8 cellular contexts compared by ENCODE assay signal in genomic region chr17:731943-732787, GRCh38. TPM values are rescaled to one million over a fixed set of nuclear protein-coding genes. Genes with fewer than 3 reads are reported as not detected.
A peak's percentile ranks its signal among the peaks of the same experiment; 100 is the strongest.
DNase-seq lines count a peak whose midpoint lies in the region; ATAC-seq lines count a peak whose summit lies in the region.

Gene TLCD3A, plus strand, starts transcription at chr17:732596. Its CDS starts 52 bp downstream, at chr17:732648.

- no peaks in the 10 kb centered on the region for H3K27me3 ChIP-seq in neuronal stem cell (ENCODE audit: control insufficient read depth in 3 of 3, insufficient read depth in 3 of 3, low read depth in 1 of 3, low read length in 3 of 3)
- H3K27me3 ChIP-seq in aorta (ENCODE audit: control insufficient read depth in 1 of 2, insufficient read depth in 2 of 2, low read length in 1 of 2), result no peaks in the 10 kb centered on the region

- H2BK5ac ChIP-seq in neuronal stem cell (ENCODE audit: low read length), result no peak within 1 kb of the TSS

- H2BK12ac ChIP-seq in neuronal stem cell (ENCODE audit: low read length), result no peak within 1 kb of the TSS

- peak within 1 kb of the TSS in 1 of 2 donors; percentile 75 for H3K27ac Mint-ChIP-seq in activated naive CD4-positive, alpha-beta T cell treated with anti-CD3 and anti-CD28 coated beads, Interleukin-2, amount 50 U/mL, for 72 hours

- H3K14ac ChIP-seq in neuronal stem cell (ENCODE audit: low read length), result no peak within 1 kb of the TSS

- intact Hi-C loops in aorta (cut with DNase I), result no loop called here

- peak; percentile 36 for DNase-seq in NCI-H345 (lab: John Stamatoyannopoulos, UW)
- no peak for DNase-seq in NCI-H345 treated with DMSO at 0.1 percent for 48 hours (lab: John Stamatoyannopoulos, UW; ENCODE audit: unreplicated experiment)
- peak; percentile 19 for DNase-seq in RPMI8226
- peak in 1 of 2 donors; percentile 66 for DNase-seq in activated naive CD4-positive, alpha-beta T cell treated with anti-CD3 and anti-CD28 coated beads, Interleukin-2, amount 50 U/mL, for 72 hours (ENCODE audit: low spot score in 2 of 2)
- peak; percentile 61 for DNase-seq in germinal center (ENCODE audit: low spot score)
- no peak for DNase-seq in neuronal stem cell (ENCODE audit: low spot score)
- peak; percentile 78 to 91 for DNase-seq in aorta

- peaks cover 12 to 43% of the 10 kb centered on the region in 2 donors for H3K36me3 ChIP-seq in neuronal stem cell (replicated peaks in 1 of 2; ENCODE audit: control insufficient read depth in 2 of 2, insufficient read depth in 2 of 2, low read length in 2 of 2)
- H3K36me3 ChIP-seq in aorta (ENCODE audit: control insufficient read depth in 1 of 2, insufficient read depth in 2 of 2, low read length in 1 of 2), result no peaks in the 10 kb centered on the region

- peak within 1 kb of the TSS; percentile 71 for H2BK15ac ChIP-seq in neuronal stem cell (ENCODE audit: low read length)

- H3K9me3 ChIP-seq in neuronal stem cell (replicated peaks in 1 of 2; ENCODE audit: control insufficient read depth in 2 of 2, insufficient read depth in 1 of 2, low read depth in 1 of 2, low read length in 2 of 2), result no peaks in the 10 kb centered on the region
- no peaks in the 10 kb centered on the region for H3K9me3 ChIP-seq in aorta (ENCODE audit: control insufficient read depth, low read length)

- no peaks in the 10 kb centered on the region for H3K79me1 ChIP-seq in neuronal stem cell (ENCODE audit: low read depth, low read length)

- H3K27ac ChIP-seq in neuronal stem cell (replicated peaks; ENCODE audit: low read length) (peak within 1 kb of the TSS; percentile 68), aorta (ENCODE audit: low read depth in 1 of 2, low read length in 2 of 2) (no peak within 1 kb of the TSS)

- H3K4ac ChIP-seq in neuronal stem cell (ENCODE audit: low read length), result peak within 1 kb of the TSS; percentile 57

- no CpG with 5 or more reads among the region's 121 CpGs for WGBS in neuronal stem cell (ENCODE audit: extremely low coverage in 2 of 2, insufficient read length in 2 of 2, insufficient replicate concordance in 1 of 2), 2 donors
- WGBS in aorta, 2 donors, result 1% methylated on average over 54 to 121 of the region's 121 CpGs

- H3K23ac ChIP-seq in neuronal stem cell (ENCODE audit: low read depth, low read length, poor library complexity), result peak within 1 kb of the TSS; percentile 62

- H3K4me2 ChIP-seq in neuronal stem cell (ENCODE audit: insufficient read depth, low read length, poor library complexity, severe bottlenecking), result peak within 1 kb of the TSS; percentile 86

- peaks cover 0 to 33% of the 10 kb centered on the region in 2 donors for H3K36me3 Mint-ChIP-seq in activated naive CD4-positive, alpha-beta T cell treated with anti-CD3 and anti-CD28 coated beads, Interleukin-2, amount 50 U/mL, for 72 hours

- peak within 1 kb of the TSS; percentile 88 for H3K9ac ChIP-seq in neuronal stem cell (ENCODE audit: low read depth, low read length, poor library complexity)

- H3K9me3 Mint-ChIP-seq in activated naive CD4-positive, alpha-beta T cell treated with anti-CD3 and anti-CD28 coated beads, Interleukin-2, amount 50 U/mL, for 72 hours, result no peaks in the 10 kb centered on the region

- no peak within 1 kb of the TSS for H4K8ac ChIP-seq in neuronal stem cell (ENCODE audit: low read depth, low read length)

- peak within 1 kb of the TSS; percentile 100 for H3K18ac ChIP-seq in neuronal stem cell (ENCODE audit: low read length)

- H4K91ac ChIP-seq in neuronal stem cell (ENCODE audit: low read depth, low read length, poor library complexity), result no peak within 1 kb of the TSS

- H2AFZ ChIP-seq in neuronal stem cell (ENCODE audit: low read length), result peak within 1 kb of the TSS; percentile 95

- H2AK5ac ChIP-seq in neuronal stem cell (ENCODE audit: low read depth, low read length), result peak within 1 kb of the TSS; percentile 67

- ATAC-seq in HG03025 (IDR thresholded peaks at IDR 0.05; ENCODE audit: low FRiP score, unreplicated experiment), result peak; percentile 50
- peak; percentile 82 to 85 for ATAC-seq in activated naive CD4-positive, alpha-beta T cell treated with anti-CD3 and anti-CD28 coated beads, Interleukin-2, amount 50 U/mL, for 72 hours
- ATAC-seq in aorta (ENCODE audit: low FRiP score), result peak; percentile 84

- H3K4me1 ChIP-seq in neuronal stem cell (ENCODE audit: control insufficient read depth in 2 of 2, insufficient read depth in 1 of 2, low read depth in 1 of 2, low read length in 2 of 2), result peaks cover 6 to 7% of the 10 kb centered on the region in 2 donors
- no peaks in the 10 kb centered on the region for H3K4me1 ChIP-seq in aorta (ENCODE audit: control insufficient read depth in 1 of 2, insufficient read depth in 2 of 2, low read length in 2 of 2)

- peak within 1 kb of the TSS; percentile 40 for H2BK120ac ChIP-seq in neuronal stem cell (ENCODE audit: low read depth, low read length)

- H3K4me3 ChIP-seq in neuronal stem cell (ENCODE audit: low read length in 2 of 2) (peak within 1 kb of the TSS; percentile 73 to 97), aorta (ENCODE audit: low read length in 2 of 2) (peak within 1 kb of the TSS; percentile 61 to 84)

RNA-seq across cellular contexts. Expression of gene TLCD3A, which starts in this region (rescaled TPM):
- total RNA-seq in activated naive CD4-positive, alpha-beta T cell treated with anti-CD3 and anti-CD28 coated beads, Interleukin-2, amount 50 U/mL, for 72 hours, result 10 to 100 TPM in 1 of 2 donors, 1 to 10 TPM in 1; 1.5 to 20.4 TPM
- polyA plus RNA-seq in neuronal stem cell (2013, experiment 1 of 2), result 25.6 TPM
- polyA plus RNA-seq in neuronal stem cell (2013, experiment 2 of 2), result 25.3 TPM
- total RNA-seq in aorta, result 10 to 100 TPM in 1 of 2 donors, 1 to 10 TPM in 1; 8.0 to 11.1 TPM
- 1 to 10 TPM; 2.8 to 4.5 TPM for polyA plus RNA-seq in aorta

Comparison
In these comparisons a context has a peak if more than half of its experiments do, and no peak if none do; other contexts are left out.
1. DNase-seq: peak in NCI-H345 (single experiment), RPMI8226 (single experiment), germinal center (single experiment) and aorta (2 of 2); none in NCI-H345 treated with DMSO at 0.1 percent for 48 hours (single experiment) and neuronal stem cell (single experiment).
2. Peak in every context shown above with its lines, with median percentiles within 50 percentile points of each other: ATAC-seq.